ENCODE assay signal across 17 cellular contexts in genomic region chr12:123085046-123085445, GRCh38.
A peak's percentile ranks its signal among the peaks of the same experiment; 100 is the strongest.
DNase-seq lines count a peak whose midpoint lies in the region; ATAC-seq and TF ChIP-seq lines count a peak whose summit lies in the region.
"Had no signal": no experiment of that assay in that cellular context is flagged by ENCODE, and none has a peak within 500 bp of the region (broad histone marks: within the 10 kb centered on the region; RNA-seq: fewer than 3 reads in every experiment).

No MANE protein-coding gene starts in this region.

- H3K9me3 ChIP-seq in left ventricle myocardium inferior (replicated peaks) (peaks cover 2% of the 10 kb centered on the region), PC-3 (ENCODE audit: low read length) (no peaks in the 10 kb centered on the region), right atrium auricular region (peaks cover 0 to 2% of the 10 kb centered on the region in 2 donors)
- H3K9me3 ChIP-seq: MG63, stomach, upper lobe of left lung had no signal

- DNase-seq in left ventricle myocardium inferior = no peak
- DNase-seq in Right ventricle myocardium superior = no peak
- DNase-seq in PC-3 = no peak
- DNase-seq in right atrium auricular region (ENCODE audit: low spot score) = no peak
- DNase-seq in activated CD4-positive, alpha-beta T cell treated with anti-CD3 and anti-CD28 coated beads for 48 hours = no peak
- no peak for DNase-seq in GM19240 (ENCODE audit: insufficient read length, low spot score)
- no peak for DNase-seq in type B pancreatic cell (ENCODE audit: extremely low spot score, unreplicated experiment)
- DNase-seq: activated CD4-positive, alpha-beta T cell treated with anti-CD3 and anti-CD28 coated beads for 1 hour; effector CD8-positive, alpha-beta T cell; NK-92 treated with Interleukin-12 subunit alpha and Interleukin-12 subunit beta, amount 100 ng/mL, for 24 hours; stimulated activated CD4-positive, alpha-beta T cell treated with anti-CD3 and anti-CD28 coated beads, Interleukin-4, amount 100 ng/mL, for 4 hours had no signal

- H3K27me3 ChIP-seq in left ventricle myocardium inferior (ENCODE audit: low read depth) (no peaks in the 10 kb centered on the region), PC-3 (ENCODE audit: low read length) (no peaks in the 10 kb centered on the region), right atrium auricular region (no peaks in the 10 kb centered on the region)
- H3K27me3 ChIP-seq: MG63, stomach, upper lobe of left lung had no signal

- H3K9ac ChIP-seq in PC-3 (ENCODE audit: low read length) = no peak overlapping the region

- no peak overlapping the region for H3K27ac Mint-ChIP-seq in type B pancreatic cell
- H3K27ac Mint-ChIP-seq: activated naive CD8-positive, alpha-beta T cell; activated T-cell treated with anti-CD3 and anti-CD28 coated beads, Interleukin-2, amount 50 U/mL, for 72 hours had no signal

- no TSS peak for BruUV-seq in PC-3 (replicated peaks; lab: Mats Ljungman, UMichigan)

- intact Hi-C loops in left ventricle myocardium inferior (cut with micrococcal nuclease) (no loop called here), Right ventricle myocardium superior (cut with DNase I) (no loop called here), PC-3 (cut with micrococcal nuclease) (loop anchor here (5.0 kb wide), 2 partner anchors 67 to 147 kb away; partner anchors contain the start of genes MPHOSPH9, MTRFR and PITPNM2)

- no peaks in the 10 kb centered on the region for H3K36me3 ChIP-seq in left ventricle myocardium inferior
- H3K36me3 ChIP-seq in PC-3 (ENCODE audit: low read depth, low read length) = no peaks in the 10 kb centered on the region
- H3K36me3 ChIP-seq in right atrium auricular region = no peaks in the 10 kb centered on the region
- H3K36me3 ChIP-seq: MG63, stomach, upper lobe of left lung had no signal

- CTCF ChIA-PET in PC-3 (lab: Charles Lee) = no interaction called here

- peaks cover 8% of the 10 kb centered on the region for H3K4me1 Mint-ChIP-seq in type B pancreatic cell (ENCODE audit: unreplicated experiment)

- peak overlapping the region; percentile 81 for H3K27ac ChIP-seq in left ventricle myocardium inferior (replicated peaks)
- H3K27ac ChIP-seq in PC-3 (ENCODE audit: low read length) = peak overlapping the region; percentile 64; the same call in 1 of the 2 replicates
- peak overlapping the region; percentile 74 to 76 for H3K27ac ChIP-seq in right atrium auricular region

- H3F3A ChIP-seq in PC-3 (ENCODE audit: low read length, unreplicated experiment) = no peaks in the 10 kb centered on the region

- H3K9me2 ChIP-seq in PC-3 (replicated peaks; ENCODE audit: low read length) = no peaks in the 10 kb centered on the region

- no peak overlapping the region for H2AFZ ChIP-seq in PC-3 (ENCODE audit: low read length)

- H3K4me3 Mint-ChIP-seq in type B pancreatic cell = no peak overlapping the region
- H3K4me3 Mint-ChIP-seq: activated naive CD8-positive, alpha-beta T cell; activated T-cell treated with anti-CD3 and anti-CD28 coated beads, Interleukin-2, amount 50 U/mL, for 72 hours had no signal

- H3K79me2 ChIP-seq in PC-3 (ENCODE audit: low read length) = no peaks in the 10 kb centered on the region

- H3K4me1 ChIP-seq in left ventricle myocardium inferior (peaks cover 99% of the 10 kb centered on the region), PC-3 (ENCODE audit: insufficient read depth, low read length) (peaks cover 32% of the 10 kb centered on the region), right atrium auricular region (peaks cover 0 to 92% of the 10 kb centered on the region in 2 donors)

- no peaks in the 10 kb centered on the region for H4K20me1 ChIP-seq in PC-3 (ENCODE audit: low read length)

- H3K27me3 Mint-ChIP-seq in type B pancreatic cell = no peaks in the 10 kb centered on the region
- H3K27me3 Mint-ChIP-seq: activated naive CD8-positive, alpha-beta T cell had no signal

- H3K9me3 Mint-ChIP-seq in type B pancreatic cell = no peaks in the 10 kb centered on the region
- H3K9me3 Mint-ChIP-seq: activated T-cell treated with anti-CD3 and anti-CD28 coated beads, Interleukin-2, amount 50 U/mL, for 72 hours had no signal

- no peaks in the 10 kb centered on the region for H3K36me3 Mint-ChIP-seq in type B pancreatic cell
- H3K36me3 Mint-ChIP-seq: activated naive CD8-positive, alpha-beta T cell had no signal

- ATAC-seq in Right ventricle myocardium superior (ENCODE audit: poor library complexity) (no peak), PC-3 (no peak), GM19452 (IDR thresholded peaks at IDR 0.05; ENCODE audit: unreplicated experiment) (no peak)

- peak overlapping the region; percentile 67; the same call in 1 of the 2 replicates for H3K4me2 ChIP-seq in PC-3 (ENCODE audit: low read length)

- POLR2A ChIA-PET in PC-3 (lab: Charles Lee; ENCODE audit: unreplicated experiment) = interaction anchor here (0.6 kb wide), 1 partner anchor 76 kb away, joined by 4 read pairs; no protein-coding TSS in a partner anchor

- no peak for TF ChIP-seq CTCF in left ventricle myocardium inferior (IDR thresholded peaks at IDR 0.05; ENCODE audit: borderline replicate concordance)
- no peak for TF ChIP-seq CTCF in PC-3 (conservative IDR thresholded peaks at IDR 0.05; ENCODE audit: low read depth, low read length)
- TF ChIP-seq CTCF in right atrium auricular region (IDR thresholded peaks at IDR 0.05) = no peak
- no peak for TF ChIP-seq CTCF in type B pancreatic cell (conservative IDR thresholded peaks at IDR 0.05)

- no peak overlapping the region for H3K4me3 ChIP-seq in left ventricle myocardium inferior
- no peak overlapping the region for H3K4me3 ChIP-seq in PC-3 (ENCODE audit: low read length)
- no peak overlapping the region for H3K4me3 ChIP-seq in right atrium auricular region
- H3K4me3 ChIP-seq: MG63, stomach, upper lobe of left lung had no signal
